8 cellular contexts compared by ENCODE assay signal in genomic region chr16:69123894-69124293, GRCh38. TPM values are rescaled to one million over a fixed set of nuclear protein-coding genes. Genes with fewer than 3 reads are reported as not detected.
A peak's percentile ranks its signal among the peaks of the same experiment; 100 is the strongest.
DNase-seq lines count a peak whose midpoint lies in the region; ATAC-seq and TF ChIP-seq lines count a peak whose summit lies in the region.

No MANE protein-coding gene starts in this region.

- H3K27me3 ChIP-seq in MM.1S (replicated peaks; ENCODE audit: insufficient read depth, low read length), result no peaks in the 10 kb centered on the region
- H3K27me3 ChIP-seq in adipocyte (replicated peaks; ENCODE audit: control insufficient read depth, insufficient read depth, low read length), result no peaks in the 10 kb centered on the region
- H3K27me3 ChIP-seq in right cardiac atrium (ENCODE audit: control insufficient read depth, insufficient read depth), result no peaks in the 10 kb centered on the region

- H3K9ac ChIP-seq in MM.1S (ENCODE audit: low read length) (no peak overlapping the region), adipocyte (ENCODE audit: low read length) (no peak overlapping the region)

- WGBS in right cardiac atrium, result 87% methylated on average over 3 of the region's 3 CpGs

- H3K9me3 ChIP-seq in MM.1S (replicated peaks; ENCODE audit: insufficient read depth, low read length), result no peaks in the 10 kb centered on the region
- H3K9me3 ChIP-seq in adipocyte (ENCODE audit: control insufficient read depth, low read length), result no peaks in the 10 kb centered on the region
- H3K9me3 ChIP-seq in right cardiac atrium (ENCODE audit: control insufficient read depth, low read length), result no peaks in the 10 kb centered on the region

- no peaks in the 10 kb centered on the region for H3K9me2 ChIP-seq in MM.1S (replicated peaks; ENCODE audit: insufficient read depth, low read length)

- ATAC-seq in SK-N-SH treated with all-trans-retinoic acid at 6 μM for 48 hours (peak; percentile 61), right cardiac atrium (peak in 1 of 2 donors; percentile 45), HG03565 (IDR thresholded peaks at IDR 0.05; ENCODE audit: unreplicated experiment) (no peak), GM21528 (IDR thresholded peaks at IDR 0.05; ENCODE audit: low FRiP score, unreplicated experiment) (no peak)

- peak; percentile 78 for DNase-seq in EH (ENCODE audit: low read depth)
- peak; percentile 72 for DNase-seq in MM.1S
- DNase-seq in adipocyte (ENCODE audit: low read depth), result peak; percentile 89
- DNase-seq in right cardiac atrium, result peak in 2 of 3 donors; percentile 56 to 71
- peak; percentile 73 for DNase-seq in stimulated activated CD4-positive, alpha-beta T cell treated with anti-CD3 and anti-CD28 coated beads, Interleukin-15, amount 100 ng/mL, for 24 hours

- H2AFZ ChIP-seq in MM.1S (ENCODE audit: low read length), result no peak overlapping the region

- peak; percentile 67 for TF ChIP-seq CTCF in MM.1S (IDR thresholded peaks at IDR 0.05; ENCODE audit: low read length)

- H3K27ac ChIP-seq in MM.1S (ENCODE audit: low read length), result no peak overlapping the region
- no peak overlapping the region for H3K27ac ChIP-seq in right cardiac atrium (ENCODE audit: low read length)

- H3K4me2 ChIP-seq in MM.1S (ENCODE audit: low read depth, low read length), result no peak overlapping the region

- H3F3A ChIP-seq in MM.1S (ENCODE audit: insufficient read depth, low read length), result no peaks in the 10 kb centered on the region

- H3K36me3 ChIP-seq in MM.1S (replicated peaks; ENCODE audit: insufficient read depth, low read length) (no peaks in the 10 kb centered on the region), adipocyte (ENCODE audit: control insufficient read depth, insufficient read depth, low read length, severe bottlenecking) (peaks cover 38% of the 10 kb centered on the region)

- H3K4me3 ChIP-seq in MM.1S (ENCODE audit: low read length) (no peak overlapping the region), adipocyte (ENCODE audit: low read length) (no peak overlapping the region), right cardiac atrium (ENCODE audit: low read length) (no peak overlapping the region)

- intact Hi-C loops in right cardiac atrium (cut with DNase I), result loop anchor here in 2 of 4 donors (5.0 to 10.0 kb wide), 2 partner anchors 269 to 597 kb away; no protein-coding TSS in a partner anchor

- H3K4me1 ChIP-seq in MM.1S (ENCODE audit: low read length) (no peaks in the 10 kb centered on the region), adipocyte (ENCODE audit: control insufficient read depth, insufficient read depth, low read length) (no peaks in the 10 kb centered on the region), right cardiac atrium (ENCODE audit: control insufficient read depth, insufficient read depth, low read length) (no peaks in the 10 kb centered on the region)

- H4K20me1 ChIP-seq in MM.1S (ENCODE audit: insufficient read depth, low read length), result no peaks in the 10 kb centered on the region; the same call in 1 of the 2 replicates

- H3K79me2 ChIP-seq in MM.1S (ENCODE audit: low read length), result peaks cover 27% of the 10 kb centered on the region

TF ChIP-seq in SK-N-SH treated with all-trans-retinoic acid at 6 μM for 48 hours, 23 proteins besides CTCF, POLR2A, EP300 and RAD21:
- TF ChIP-seq CSDC2 (CRISPR knock-in tag; IDR thresholded peaks at IDR 0.05) (no peak), ESRRG (CRISPR knock-in tag; IDR thresholded peaks at IDR 0.05) (no peak), POU6F1 (CRISPR knock-in tag; IDR thresholded peaks at IDR 0.05; ENCODE audit: borderline replicate concordance, low read depth) (no peak), GLIS3 (CRISPR knock-in tag; IDR thresholded peaks at IDR 0.05) (no peak), ZFP3 (CRISPR knock-in tag; IDR thresholded peaks at IDR 0.05) (no peak), PPARA (CRISPR knock-in tag; IDR thresholded peaks at IDR 0.05; ENCODE audit: borderline replicate concordance) (no peak), RARB (CRISPR knock-in tag; IDR thresholded peaks at IDR 0.05) (no peak), CSRNP3 (CRISPR knock-in tag; IDR thresholded peaks at IDR 0.05) (no peak), ARNTL (CRISPR knock-in tag; IDR thresholded peaks at IDR 0.05; ENCODE audit: borderline replicate concordance, low read depth) (no peak)

RNA-seq across cellular contexts. Expression of gene CHTF8, which starts 8.5 kb away (rescaled TPM):
- 10 to 100 TPM; 48.5 to 60.3 (median 54.1) TPM for total RNA-seq in right cardiac atrium
- 29.6 TPM for polyA plus RNA-seq in right cardiac atrium

RNA-seq across cellular contexts. Expression of gene UTP4, which starts 8.6 kb away (rescaled TPM):
- total RNA-seq in right cardiac atrium, result 10 to 100 TPM; 21.3 to 35.1 (median 28.2) TPM
- 13.4 TPM for polyA plus RNA-seq in right cardiac atrium

RNA-seq across cellular contexts. Expression of gene HAS3, which starts 18.4 kb away (rescaled TPM):
- under 1 TPM; 0.18 to 0.89 (median 0.39) TPM for total RNA-seq in right cardiac atrium
- polyA plus RNA-seq in right cardiac atrium, result 0.50 TPM
